Comparison of ENCODE assay signal across 25 cellular contexts in genomic region chr1:215581896-215582295, GRCh38.
"Had no signal": no experiment of that assay in that cellular context is flagged by ENCODE, and none has a peak within 500 bp of the region (broad histone marks: within the 10 kb centered on the region; RNA-seq: fewer than 3 reads in every experiment).

No MANE protein-coding gene starts in this region.

- H3K4me1 Mint-ChIP-seq: activated CD8-positive, alpha-beta memory T cell treated with anti-CD3 and anti-CD28 coated beads, Interleukin-2, amount 10 ng/mL, durations not matched to agents 7 days and 5 days; central memory CD8-positive, alpha-beta T cell; immature natural killer cell; neural crest cell; T-helper 17 cell had no signal

- H3K27ac Mint-ChIP-seq: activated CD8-positive, alpha-beta memory T cell treated with anti-CD3 and anti-CD28 coated beads, Interleukin-2, amount 10 ng/mL, durations not matched to agents 7 days and 5 days; activated CD8-positive, alpha-beta T cell treated with anti-CD3 and anti-CD28 coated beads, Interleukin-2, amount 10 ng/mL, durations not matched to agents 7 days and 5 days; activated naive CD4-positive, alpha-beta T cell treated with anti-CD3 and anti-CD28 coated beads, Interleukin-2, amount 50 U/mL, for 72 hours; activated T-cell treated with anti-CD3 and anti-CD28 coated beads, Interleukin-2, amount 50 U/mL, for 72 hours; immature natural killer cell; mesothelial cell of epicardium; naive thymus-derived CD8-positive, alpha-beta T cell; T-helper 17 cell; WTC11 had no signal

- DNase-seq: activated CD4-positive, alpha-beta T cell treated with anti-CD3 and anti-CD28 coated beads, Interleukin-2, amount 50 U/mL, for 1 hour; activated CD8-positive, alpha-beta memory T cell treated with anti-CD3 and anti-CD28 coated beads, Interleukin-2, amount 10 ng/mL, durations not matched to agents 7 days and 5 days; activated CD8-positive, alpha-beta T cell treated with anti-CD3 and anti-CD28 coated beads, Interleukin-2, amount 10 ng/mL, durations not matched to agents 7 days and 5 days; activated naive CD4-positive, alpha-beta T cell; activated T-cell treated with anti-CD3 and anti-CD28 coated beads, Interleukin-2, amount 50 U/mL, for 72 hours; dermis blood vessel endothelial cell; effector CD4-positive, alpha-beta T cell; heart left ventricle; hypothalamus; immature natural killer cell; naive thymus-derived CD8-positive, alpha-beta T cell; nucleus accumbens; right cardiac atrium; stimulated activated CD4-positive, alpha-beta T cell treated with anti-CD3 and anti-CD28 coated beads, Interleukin-15, amount 100 ng/mL, for 24 hours; stimulated activated CD4-positive, alpha-beta T cell treated with anti-CD3 and anti-CD28 coated beads, Interleukin-2, amount 100 ng/mL, for 24 hours; stimulated activated naive CD4-positive, alpha-beta T cell; T-helper 17 cell; tibial artery had no signal

- H3K36me3 Mint-ChIP-seq: activated CD8-positive, alpha-beta memory T cell treated with anti-CD3 and anti-CD28 coated beads, Interleukin-2, amount 10 ng/mL, durations not matched to agents 7 days and 5 days had no signal

- H3K4me3 Mint-ChIP-seq: activated CD8-positive, alpha-beta memory T cell treated with anti-CD3 and anti-CD28 coated beads, Interleukin-2, amount 10 ng/mL, durations not matched to agents 7 days and 5 days; activated CD8-positive, alpha-beta T cell treated with anti-CD3 and anti-CD28 coated beads, Interleukin-2, amount 10 ng/mL, durations not matched to agents 7 days and 5 days; activated T-cell treated with anti-CD3 and anti-CD28 coated beads, Interleukin-2, amount 50 U/mL, for 72 hours; central memory CD8-positive, alpha-beta T cell; immature natural killer cell; mesothelial cell of epicardium; naive thymus-derived CD8-positive, alpha-beta T cell; neural crest cell; T-helper 17 cell; WTC11 had no signal

- H3K27ac ChIP-seq: parathyroid adenoma, suprapubic skin, tibial artery had no signal

- H3K27me3 Mint-ChIP-seq: activated CD8-positive, alpha-beta memory T cell treated with anti-CD3 and anti-CD28 coated beads, Interleukin-2, amount 10 ng/mL, durations not matched to agents 7 days and 5 days; central memory CD8-positive, alpha-beta T cell; naive thymus-derived CD8-positive, alpha-beta T cell; T-helper 17 cell had no signal
